In the genomic region with DNA sequence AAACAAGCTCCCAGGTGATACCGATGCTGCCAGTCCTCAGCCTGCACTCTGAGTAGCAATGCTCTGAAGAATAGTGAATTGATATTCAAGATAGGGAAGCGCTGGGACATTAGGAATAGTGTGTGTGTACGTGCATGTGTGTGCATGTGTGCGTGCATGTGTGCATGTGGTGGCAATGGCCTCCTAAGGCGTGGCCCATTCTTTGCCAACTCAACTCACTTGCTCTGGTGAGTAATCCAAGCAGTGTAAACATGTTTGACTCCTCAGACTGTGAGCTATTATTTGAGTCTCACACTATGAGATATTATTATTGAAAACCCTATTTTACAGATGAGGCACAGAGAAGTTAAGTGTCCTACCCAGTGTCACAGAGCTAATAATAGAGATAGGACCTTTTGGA, we compare ENCODE assay signal across 15 cellular contexts.
A peak's percentile ranks its signal among the peaks of the same experiment; 100 is the strongest.
DNase-seq lines count a peak whose midpoint lies in the region; ATAC-seq, FAIRE-seq and TF ChIP-seq lines count a peak whose summit lies in the region.
"Had no signal": no experiment of that assay in that cellular context is flagged by ENCODE, and none has a peak within 500 bp of the region (broad histone marks: within the 10 kb centered on the region; RNA-seq: fewer than 3 reads in every experiment).

No MANE protein-coding gene starts in this region.

- H3K4me3 Mint-ChIP-seq in activated CD8-positive, alpha-beta memory T cell treated with anti-CD3 and anti-CD28 coated beads, Interleukin-2, amount 10 ng/mL, durations not matched to agents 7 days and 5 days = no peak overlapping the region
- H3K4me3 Mint-ChIP-seq: CD4-positive, alpha-beta T cell had no signal

- H3K9me3 ChIP-seq in HCT116 (ENCODE audit: control insufficient read depth in 1 of 2, insufficient read depth in 1 of 2, low read depth in 1 of 2, low read length in 2 of 2) (no peaks in the 10 kb centered on the region), GM12878 (replicated peaks; ENCODE audit: control insufficient read depth, insufficient read depth, low read length) (no peaks in the 10 kb centered on the region; the same call in 2 of the 3 replicates), mesenchymal stem cell (ENCODE audit: control insufficient read depth, low read length) (peaks cover 11% of the 10 kb centered on the region)

- no peak overlapping the region for H2BK5ac ChIP-seq in mesenchymal stem cell (ENCODE audit: low read depth, low read length, poor library complexity, severe bottlenecking)

- RAD21 ChIA-PET in HCT116 (lab: Charles Lee; ENCODE audit: low non-redundant PET in 1 of 2, low total read pairs in 2 of 2, uncharacterized antibody in 2 of 2, unreplicated experiment in 2 of 2) = no interaction called here
- RAD21 ChIA-PET in GM12878 (lab: Charles Lee; ENCODE audit: unreplicated experiment) = interaction anchor here (1.2 kb wide), 1 partner anchor 9 kb away, joined by 3 read pairs; no protein-coding TSS in a partner anchor

- H3K4me2 ChIP-seq in HCT116 (ENCODE audit: low read length) (no peak overlapping the region), GM12878 (ENCODE audit: control insufficient read depth, insufficient read depth) (no peak overlapping the region), mesenchymal stem cell (ENCODE audit: low read length, poor library complexity, severe bottlenecking) (no peak overlapping the region)
- H3K4me2 ChIP-seq: BLaER1, KMS-11 had no signal

- intact Hi-C loops in HCT116 (cut with micrococcal nuclease) (loop anchor here (2.0 kb wide), 2 partner anchors 247 to 381 kb away; no protein-coding TSS in a partner anchor), GM12878 (cut with micrococcal nuclease; ENCODE audit: unreplicated experiment) (loop anchor here (2.0 to 10.0 kb wide), 3 partner anchors 245 to 381 kb away; no protein-coding TSS in a partner anchor)

- H3K36me3 ChIP-seq in HCT116 (ENCODE audit: control insufficient read depth in 1 of 2, insufficient read depth in 2 of 2, low read length in 2 of 2) (no peaks in the 10 kb centered on the region), GM12878 (ENCODE audit: control insufficient read depth in 2 of 2, insufficient read depth in 2 of 2, low read length in 1 of 2) (no peaks in the 10 kb centered on the region), mesenchymal stem cell (ENCODE audit: control insufficient read depth in 1 of 2, insufficient read depth in 2 of 2, low read depth in 1 of 2, low read length in 2 of 2) (no peaks in the 10 kb centered on the region)
- H3K36me3 ChIP-seq: BLaER1 had no signal

- no peak overlapping the region for H2BK12ac ChIP-seq in mesenchymal stem cell (ENCODE audit: low read length in 2 of 2)

- H3K79me2 ChIP-seq in HCT116 (ENCODE audit: insufficient read depth, low read length) (no peaks in the 10 kb centered on the region), GM12878 (ENCODE audit: control insufficient read depth, insufficient read depth, low read length) (no peaks in the 10 kb centered on the region)

- no peaks in the 10 kb centered on the region for H3K79me1 ChIP-seq in mesenchymal stem cell (replicated peaks; ENCODE audit: low read length, poor library complexity, severe bottlenecking)

- H2BK120ac ChIP-seq in mesenchymal stem cell (ENCODE audit: low read depth, low read length) = no peak overlapping the region

- H3K9me3 Mint-ChIP-seq in activated CD8-positive, alpha-beta memory T cell treated with anti-CD3 and anti-CD28 coated beads, Interleukin-2, amount 10 ng/mL, durations not matched to agents 7 days and 5 days (ENCODE audit: low read depth) = no peaks in the 10 kb centered on the region

- H3K14ac ChIP-seq in mesenchymal stem cell (ENCODE audit: low read length in 2 of 2) = no peak overlapping the region

- H3K27ac ChIP-seq in HCT116 (ENCODE audit: low read depth, low read length) = no peak overlapping the region
- H3K27ac ChIP-seq in GM12878 (ENCODE audit: control insufficient read depth, insufficient read depth) = no peak overlapping the region
- no peak overlapping the region for H3K27ac ChIP-seq in foreskin keratinocyte
- no peak overlapping the region for H3K27ac ChIP-seq in mesenchymal stem cell (ENCODE audit: low read length, poor library complexity, severe bottlenecking)
- H3K27ac ChIP-seq: BLaER1, KMS-11 had no signal

- H3K9ac ChIP-seq in HCT116 (ENCODE audit: low read length) (no peak overlapping the region), GM12878 (ENCODE audit: control insufficient read depth, insufficient read depth, low read length) (no peak overlapping the region), mesenchymal stem cell (ENCODE audit: low read length) (no peak overlapping the region)
- H3K9ac ChIP-seq: BLaER1, KMS-11 had no signal

- no peaks in the 10 kb centered on the region for H3K9me2 ChIP-seq in HCT116 (ENCODE audit: insufficient read depth)

- TF ChIP-seq CTCF in HCT116 (IDR thresholded peaks at IDR 0.05 in 2 of 3, conservative IDR thresholded peaks at IDR 0.05 in 1 of 3; ENCODE audit: borderline replicate concordance in 1 of 3, insufficient read depth in 1 of 3, low read depth in 2 of 3, low read length in 2 of 3) (no peak), GM12878 (IDR thresholded peaks at IDR 0.05 in 2 of 3, conservative IDR thresholded peaks at IDR 0.05 in 1 of 3; ENCODE audit: control insufficient read depth in 2 of 3, extremely low read depth in 1 of 3, insufficient read depth in 1 of 3, low read depth in 3 of 3, low read length in 3 of 3) (no peak), foreskin keratinocyte (conservative IDR thresholded peaks at IDR 0.05) (no peak)

- H2AFZ ChIP-seq in HCT116 (ENCODE audit: low read depth, low read length, poor library complexity, severe bottlenecking) (no peak overlapping the region), GM12878 (ENCODE audit: control insufficient read depth, low read depth, low read length) (no peak overlapping the region), mesenchymal stem cell (ENCODE audit: low read depth, low read length) (no peak overlapping the region)

- H4K20me1 ChIP-seq in HCT116 (ENCODE audit: insufficient read depth) = no peaks in the 10 kb centered on the region
- no peaks in the 10 kb centered on the region for H4K20me1 ChIP-seq in GM12878 (ENCODE audit: control insufficient read depth, insufficient read depth)
- H4K20me1 ChIP-seq: BLaER1 had no signal

- H2BK15ac ChIP-seq in mesenchymal stem cell (ENCODE audit: low read depth, poor library complexity, severe bottlenecking) = no peak overlapping the region

- no peak overlapping the region for H4K8ac ChIP-seq in mesenchymal stem cell (ENCODE audit: low read length)

- 17% methylated on average over 5 of the region's 5 CpGs for WGBS in GM12878 (ENCODE audit: insufficient coverage, insufficient replicate concordance, low lambda C conversion rate, missing lambda C conversion rate)
- 76% methylated on average over 5 of the region's 5 CpGs for WGBS in mesenchymal stem cell

- in situ Hi-C loops in GM12878 (cut with MboI) = no loop called here

- H3K4me1 Mint-ChIP-seq in activated CD8-positive, alpha-beta memory T cell treated with anti-CD3 and anti-CD28 coated beads, Interleukin-2, amount 10 ng/mL, durations not matched to agents 7 days and 5 days = no peaks in the 10 kb centered on the region

- H3K27me3 Mint-ChIP-seq in activated CD8-positive, alpha-beta memory T cell treated with anti-CD3 and anti-CD28 coated beads, Interleukin-2, amount 10 ng/mL, durations not matched to agents 7 days and 5 days = peaks cover 5% of the 10 kb centered on the region

- no peaks in the 10 kb centered on the region for H3K36me3 Mint-ChIP-seq in activated CD8-positive, alpha-beta memory T cell treated with anti-CD3 and anti-CD28 coated beads, Interleukin-2, amount 10 ng/mL, durations not matched to agents 7 days and 5 days

- H3K27me3 ChIP-seq in HCT116 (ENCODE audit: insufficient read depth, low read length) (peaks cover 50% of the 10 kb centered on the region), GM12878 (replicated peaks in 1 of 2; ENCODE audit: control insufficient read depth in 2 of 2, insufficient read depth in 2 of 2, low read length in 1 of 2) (no peaks in the 10 kb centered on the region), foreskin keratinocyte (peaks cover 7% of the 10 kb centered on the region), mesenchymal stem cell (ENCODE audit: control insufficient read depth in 1 of 2, insufficient read depth in 1 of 2, low read length in 2 of 2) (peaks cover 0 to 5% of the 10 kb centered on the region in 2 experiments)
- H3K27me3 ChIP-seq: BLaER1 had no signal

- TF ChIP-seq POLR2A in HCT116 (IDR thresholded peaks at IDR 0.05; ENCODE audit: borderline replicate concordance, extremely low read depth, insufficient read depth, insufficient read length) = no peak
- no peak for TF ChIP-seq POLR2A in GM12878 (IDR thresholded peaks at IDR 0.05; ENCODE audit: low read depth, low read length)

- no peak for FAIRE-seq in GM12878 (lab: Jason Lieb, UNC)
- FAIRE-seq: RCC 7860 had no signal

- no peak overlapping the region for H3K27ac Mint-ChIP-seq in activated CD8-positive, alpha-beta memory T cell treated with anti-CD3 and anti-CD28 coated beads, Interleukin-2, amount 10 ng/mL, durations not matched to agents 7 days and 5 days
- H3K27ac Mint-ChIP-seq: CD4-positive, alpha-beta T cell had no signal

- H4K91ac ChIP-seq in mesenchymal stem cell (ENCODE audit: low read length) = no peak overlapping the region

- H3K4me3 ChIP-seq in HCT116 (replicated peaks in 1 of 2; ENCODE audit: low read depth in 1 of 2, low read length in 2 of 2) = no peak overlapping the region
- no peak overlapping the region for H3K4me3 ChIP-seq in GM12878
- no peak overlapping the region for H3K4me3 ChIP-seq in mesenchymal stem cell (ENCODE audit: insufficient read depth in 1 of 2, low read depth in 1 of 2, low read length in 2 of 2)
- H3K4me3 ChIP-seq: BLaER1 had no signal

- H3K23ac ChIP-seq in mesenchymal stem cell (ENCODE audit: low read length in 2 of 2) = no peak overlapping the region

- CTCF ChIA-PET in HCT116 (lab: Charles Lee) = interaction anchor here (1.4 to 1.7 kb wide), 2 partner anchors 9 to 381 kb away, joined by 3 to 4 read pairs; no protein-coding TSS in a partner anchor
- CTCF ChIA-PET in GM12878 (lab: Yijun Ruan, JAX) = interaction anchor here (0.7 to 1.7 kb wide), 8 partner anchors 14 to 399 kb away, joined by 3 to 8 read pairs (median 4); no protein-coding TSS in a partner anchor
- CTCF ChIA-PET in activated CD8-positive, alpha-beta memory T cell treated with anti-CD3 and anti-CD28 coated beads, Interleukin-2, amount 10 ng/mL, durations not matched to agents 7 days and 5 days (lab: Charles Lee) = interaction anchor here (0.7 kb wide), 1 partner anchor 380 kb away, joined by 3 read pairs; no protein-coding TSS in a partner anchor

- no peak for TF ChIP-seq RAD21 in HCT116 (IDR thresholded peaks at IDR 0.05; ENCODE audit: low read depth)
- TF ChIP-seq RAD21 in GM12878 (IDR thresholded peaks at IDR 0.05; ENCODE audit: insufficient read depth, low read depth, low read length) = no peak

- peak; percentile 25; the same call in 1 of the 2 replicates for ATAC-seq in HCT116
- ATAC-seq in GM12878 = no peak
- peak; percentile 79 for ATAC-seq in foreskin keratinocyte
- ATAC-seq in activated CD8-positive, alpha-beta memory T cell treated with anti-CD3 and anti-CD28 coated beads, Interleukin-2, amount 10 ng/mL, durations not matched to agents 7 days and 5 days = no peak

- SMC1A ChIA-PET in GM12878 (lab: Charles Lee; ENCODE audit: uncharacterized antibody, unreplicated experiment) = interaction anchor here (0.9 to 1.7 kb wide), 3 partner anchors 228 to 399 kb away, joined by 3 to 4 read pairs (median 3); no protein-coding TSS in a partner anchor

- H3K4me1 ChIP-seq in HCT116 (ENCODE audit: control insufficient read depth in 1 of 2, insufficient read depth in 2 of 2, low read length in 2 of 2) (no peaks in the 10 kb centered on the region), GM12878 (ENCODE audit: control insufficient read depth, insufficient read depth, low read length) (no peaks in the 10 kb centered on the region), foreskin keratinocyte (no peaks in the 10 kb centered on the region), mesenchymal stem cell (ENCODE audit: control insufficient read depth, insufficient read depth, low read depth, low read length) (no peaks in the 10 kb centered on the region)
- H3K4me1 ChIP-seq: BLaER1 had no signal

- H3K4ac ChIP-seq in mesenchymal stem cell (ENCODE audit: low read depth in 1 of 2, low read length in 2 of 2) = no peak overlapping the region

- no peak for TF ChIP-seq EP300 in GM12878 (IDR thresholded peaks at IDR 0.05; ENCODE audit: borderline replicate concordance in 1 of 2, control insufficient read depth in 1 of 2, low read depth in 2 of 2, low read length in 2 of 2)

- POLR2A ChIA-PET in HCT116 (lab: Charles Lee) (no interaction called here), GM12878 (lab: Charles Lee) (no interaction called here)

- no peak overlapping the region for H2AK5ac ChIP-seq in mesenchymal stem cell (ENCODE audit: low read length, severe bottlenecking)

- DNase-seq in HCT116 (ENCODE audit: low read depth, low spot score) (no peak), GM12878 (ENCODE audit: low read depth, low spot score) (no peak), foreskin keratinocyte (peak; percentile 42 to 53), mesenchymal stem cell (no peak), NAMALWA (ENCODE audit: low spot score) (no peak)
- DNase-seq in stimulated activated CD4-positive, alpha-beta T cell treated with anti-CD3 and anti-CD28 coated beads, Interleukin-2, amount 100 ng/mL, for 24 hours = no peak
- DNase-seq in activated CD8-positive, alpha-beta memory T cell treated with anti-CD3 and anti-CD28 coated beads, Interleukin-2, amount 10 ng/mL, durations not matched to agents 7 days and 5 days = no peak
- DNase-seq: CD4-positive, alpha-beta T cell; DMS79 treated with DMSO at 0.1 percent for 48 hours; GOT3; NCI-H2081 treated with DMSO at 0.1 percent for 48 hours; NCI-H524 treated with DMSO at 0.1 percent for 48 hours had no signal

- no peak overlapping the region for H3K18ac ChIP-seq in mesenchymal stem cell (ENCODE audit: low read depth in 1 of 2, low read length in 2 of 2)

- BruUV-seq in HCT116 (replicated peaks; lab: Mats Ljungman, UMichigan) (no TSS peak), GM12878 (replicated peaks; lab: Mats Ljungman, UMichigan) (no TSS peak)

Comparison
In these comparisons a context has a peak if more than half of its experiments do, and no peak if none do; other contexts are left out.
1. ATAC-seq: peak in HCT116 (single experiment) and foreskin keratinocyte (single experiment); none in GM12878 (single experiment) and activated CD8-positive, alpha-beta memory T cell treated with anti-CD3 and anti-CD28 coated beads, Interleukin-2, amount 10 ng/mL, durations not matched to agents 7 days and 5 days (single experiment).
2. DNase-seq: peak in foreskin keratinocyte (2 of 2); none in HCT116 (single experiment), GM12878 (single experiment), mesenchymal stem cell (single experiment), stimulated activated CD4-positive, alpha-beta T cell treated with anti-CD3 and anti-CD28 coated beads, Interleukin-2, amount 100 ng/mL, for 24 hours (0 of 2), activated CD8-positive, alpha-beta memory T cell treated with anti-CD3 and anti-CD28 coated beads, Interleukin-2, amount 10 ng/mL, durations not matched to agents 7 days and 5 days (single experiment) and NAMALWA (single experiment).